Comparison of ENCODE assay signal across 10 cellular contexts in genomic region chr6:100281471-100281878, GRCh38.
DNase-seq lines count a peak whose midpoint lies in the region; ATAC-seq and TF ChIP-seq lines count a peak whose summit lies in the region.
"Had no signal": no experiment of that assay in that cellular context is flagged by ENCODE, and none has a peak within 500 bp of the region (broad histone marks: within the 10 kb centered on the region; RNA-seq: fewer than 3 reads in every experiment).

No MANE protein-coding gene starts in this region.

- H3K14ac ChIP-seq in IMR-90 (replicated peaks; ENCODE audit: low read depth, low read length): no peak overlapping the region

- no peak for DNase-seq in IMR-90
- no peak for DNase-seq in T-helper 2 cell treated with Interferon-gamma antibody and Interleukin-4, amounts not matched to agents 5 μg/mL and 100 μg/mL, for 36 hours (ENCODE audit: low spot score)
- DNase-seq in iPS DF 6.9 (ENCODE audit: low read depth, low spot score): no peak
- DNase-seq in skeletal muscle cell (ENCODE audit: low read depth): no peak
- DNase-seq in NCI-H1694 treated with DMSO at 0.1 percent for 48 hours (lab: John Stamatoyannopoulos, UW): no peak
- no peak for DNase-seq in GM19238 (ENCODE audit: insufficient read length, low spot score)
- DNase-seq in activated gamma-delta T cell treated with Interleukin-2 at 50 U/mL for 16 hours: no peak
- no peak for DNase-seq in COLO668 (lab: John Stamatoyannopoulos, UW; ENCODE audit: unreplicated experiment)
- DNase-seq: GF-D8, SIG-M5 had no signal

- in situ Hi-C loops in IMR-90 (cut with MboI; ENCODE audit: low sequenced_read_pairs): no loop called here

- peak overlapping the region; percentile 18; the same call in 1 of the 3 replicates for H2BK15ac ChIP-seq in IMR-90 (ENCODE audit: low read depth, low read length)

- peak overlapping the region; percentile 9; the same call in 1 of the 2 replicates for H3K9ac ChIP-seq in IMR-90 (ENCODE audit: low read depth, low read length)

- peak overlapping the region; percentile 37; the same call in 1 of the 2 replicates for H3K23ac ChIP-seq in IMR-90 (ENCODE audit: low read depth, low read length)

- no peak overlapping the region for H3K27ac Mint-ChIP-seq in T-helper 2 cell treated with Interferon-gamma antibody and Interleukin-4, amounts not matched to agents 5 μg/mL and 100 μg/mL, for 36 hours

- no peaks in the 10 kb centered on the region for H3K9me3 ChIP-seq in IMR-90 (ENCODE audit: control insufficient read depth, insufficient read depth, low read length)
- H3K9me3 ChIP-seq in iPS DF 6.9 (ENCODE audit: control insufficient read depth, insufficient read depth, low read length): no peaks in the 10 kb centered on the region

- no peak overlapping the region for H2BK5ac ChIP-seq in IMR-90 (ENCODE audit: low read depth, low read length, poor library complexity, severe bottlenecking)

- peak overlapping the region; percentile 10; the same call in 1 of the 2 replicates for H3K56ac ChIP-seq in IMR-90 (ENCODE audit: extremely low read depth, insufficient read depth, low read length)

- no peaks in the 10 kb centered on the region for H3K9me3 Mint-ChIP-seq in T-helper 2 cell treated with Interferon-gamma antibody and Interleukin-4, amounts not matched to agents 5 μg/mL and 100 μg/mL, for 36 hours

- TF ChIP-seq CTCF in IMR-90 (conservative IDR thresholded peaks at IDR 0.05; ENCODE audit: low read depth, low read length): no peak

- H3K27me3 ChIP-seq in IMR-90 (ENCODE audit: control insufficient read depth, insufficient read depth, low read length): no peaks in the 10 kb centered on the region
- no peaks in the 10 kb centered on the region for H3K27me3 ChIP-seq in iPS DF 6.9 (ENCODE audit: control insufficient read depth, insufficient read depth, low read length)

- peaks cover 18% of the 10 kb centered on the region for H3K27me3 Mint-ChIP-seq in T-helper 2 cell treated with Interferon-gamma antibody and Interleukin-4, amounts not matched to agents 5 μg/mL and 100 μg/mL, for 36 hours (ENCODE audit: low read depth)

- POLR2A ChIA-PET in IMR-90 (lab: Charles Lee; ENCODE audit: unreplicated experiment): no interaction called here

- peak overlapping the region; percentile 33 for H3K4ac ChIP-seq in IMR-90 (ENCODE audit: low read depth, low read length)

- H3K27ac ChIP-seq in IMR-90 (ENCODE audit: insufficient read depth, low read length) (no peak overlapping the region), iPS DF 6.9 (ENCODE audit: low read length) (no peak overlapping the region)

- ATAC-seq in IMR-90 (ENCODE audit: low read depth): peak; percentile 67

- no peak overlapping the region for H3K18ac ChIP-seq in IMR-90 (ENCODE audit: low read depth, low read length)

- peak overlapping the region; percentile 48; the same call in 1 of the 2 replicates for H3K4me2 ChIP-seq in IMR-90 (ENCODE audit: low read depth, low read length)

- peaks cover 2% of the 10 kb centered on the region for H3K4me1 Mint-ChIP-seq in T-helper 2 cell treated with Interferon-gamma antibody and Interleukin-4, amounts not matched to agents 5 μg/mL and 100 μg/mL, for 36 hours (ENCODE audit: low read depth)

- peak overlapping the region; percentile 6 to 80; a peak in 3 of 4 replicates for H4K8ac ChIP-seq in IMR-90 (ENCODE audit: low read depth in 2 of 2, low read length in 2 of 2)

- dilution Hi-C loops in IMR-90 (cut with HindIII; ENCODE audit: low sequenced_read_pairs, unreplicated experiment): no loop called here

- H2AK9ac ChIP-seq in IMR-90 (replicated peaks; ENCODE audit: low read depth, low read length, poor library complexity): peak overlapping the region; percentile 73

- WGBS in IMR-90 (ENCODE audit: extremely low coverage in 2 of 2, insufficient read length in 1 of 2), 2 experiments: 0% methylated on average over 1 of the region's 17 CpGs; no CpG with 5 or more reads in 1 of the 2 experiments
- no CpG with 5 or more reads among the region's 17 CpGs for WGBS in iPS DF 6.9 (ENCODE audit: insufficient coverage, insufficient read length)

- H3K36me3 ChIP-seq in IMR-90 (ENCODE audit: control insufficient read depth, insufficient read depth, low read length): no peaks in the 10 kb centered on the region
- H3K36me3 ChIP-seq in iPS DF 6.9 (ENCODE audit: control insufficient read depth, insufficient read depth, low read length): no peaks in the 10 kb centered on the region

- peak overlapping the region; percentile 91 for H2AFZ ChIP-seq in IMR-90 (replicated peaks; ENCODE audit: low read length, poor library complexity)

- TF ChIP-seq POLR2A in IMR-90 (IDR thresholded peaks at IDR 0.05; ENCODE audit: low read depth, low read length): no peak

- CTCF ChIA-PET in IMR-90 (lab: Yijun Ruan, JAX): no interaction called here

- H3K4me3 ChIP-seq in IMR-90 (ENCODE audit: insufficient read depth, low read depth, low read length) (no peak overlapping the region; the same call in 1 of the 2 replicates), iPS DF 6.9 (ENCODE audit: low read length) (peak overlapping the region; percentile 9; the same call in 1 of the 2 replicates), skeletal muscle cell (ENCODE audit: low read depth, low read length) (peak overlapping the region; percentile 30)

- peak overlapping the region; percentile 56 for H2BK120ac ChIP-seq in IMR-90 (ENCODE audit: low read depth, low read length)

- BruUV-seq in IMR-90 (replicated peaks; lab: Mats Ljungman, UMichigan): no TSS peak

- H4K91ac ChIP-seq in IMR-90 (ENCODE audit: insufficient read depth, low read depth, low read length): 0 out of 2 replicates have a peak overlapping the region, but pooled peaks have one; percentile 28

- TF ChIP-seq RAD21 in IMR-90 (IDR thresholded peaks at IDR 0.05; ENCODE audit: low read length): no peak

- intact Hi-C loops in IMR-90 (cut with micrococcal nuclease): no loop called here

- no peaks in the 10 kb centered on the region for H4K20me1 ChIP-seq in IMR-90 (ENCODE audit: insufficient read depth, low read length)

- H3K79me1 ChIP-seq in IMR-90 (ENCODE audit: low read depth in 1 of 2, low read length in 2 of 2): no peaks in the 10 kb centered on the region

- H3K4me3 Mint-ChIP-seq in T-helper 2 cell treated with Interferon-gamma antibody and Interleukin-4, amounts not matched to agents 5 μg/mL and 100 μg/mL, for 36 hours: peak overlapping the region; percentile 19

- no peaks in the 10 kb centered on the region; the same call in 1 of the 2 replicates for H3K4me1 ChIP-seq in IMR-90 (ENCODE audit: control insufficient read depth, insufficient read depth, low read length)
- peaks cover 1% of the 10 kb centered on the region; the same call in 1 of the 2 replicates for H3K4me1 ChIP-seq in iPS DF 6.9 (ENCODE audit: control insufficient read depth, insufficient read depth, low read length)

- no peak overlapping the region for H4K5ac ChIP-seq in IMR-90 (ENCODE audit: low read depth, low read length)

- 0 out of 2 replicates have a peak overlapping the region, but pooled peaks have one; percentile 6 for H2AK5ac ChIP-seq in IMR-90 (ENCODE audit: low read depth, low read length)

- H3K36me3 Mint-ChIP-seq in T-helper 2 cell treated with Interferon-gamma antibody and Interleukin-4, amounts not matched to agents 5 μg/mL and 100 μg/mL, for 36 hours (ENCODE audit: low read depth): no peaks in the 10 kb centered on the region

- 0 out of 2 replicates have a peak, but pooled peaks cover 2% of the 10 kb centered on the region for H3K9me1 ChIP-seq in IMR-90 (ENCODE audit: insufficient read depth, low read length)

- peak overlapping the region; percentile 61 for H2BK20ac ChIP-seq in IMR-90 (ENCODE audit: low read depth, low read length)

TF ChIP-seq in IMR-90, 13 proteins besides CTCF, POLR2A, EP300 and RAD21:
- TF ChIP-seq CEBPB (IDR thresholded peaks at IDR 0.05; ENCODE audit: low read depth, low read length) (no peak), MXI1 (IDR thresholded peaks at IDR 0.05; ENCODE audit: borderline replicate concordance, low read depth, low read length) (no peak), MAZ (IDR thresholded peaks at IDR 0.05; ENCODE audit: borderline replicate concordance, low read depth, low read length) (no peak), CHD1 (IDR thresholded peaks at IDR 0.05; ENCODE audit: low read depth, low read length) (no peak), RFX5 (IDR thresholded peaks at IDR 0.05; ENCODE audit: low read depth, low read length) (no peak), MAFK (IDR thresholded peaks at IDR 0.05; ENCODE audit: low read depth, low read length) (no peak), FOS (IDR thresholded peaks at IDR 0.05; ENCODE audit: low read depth, low read length) (no peak)
- TF ChIP-seq, protein P1, sequence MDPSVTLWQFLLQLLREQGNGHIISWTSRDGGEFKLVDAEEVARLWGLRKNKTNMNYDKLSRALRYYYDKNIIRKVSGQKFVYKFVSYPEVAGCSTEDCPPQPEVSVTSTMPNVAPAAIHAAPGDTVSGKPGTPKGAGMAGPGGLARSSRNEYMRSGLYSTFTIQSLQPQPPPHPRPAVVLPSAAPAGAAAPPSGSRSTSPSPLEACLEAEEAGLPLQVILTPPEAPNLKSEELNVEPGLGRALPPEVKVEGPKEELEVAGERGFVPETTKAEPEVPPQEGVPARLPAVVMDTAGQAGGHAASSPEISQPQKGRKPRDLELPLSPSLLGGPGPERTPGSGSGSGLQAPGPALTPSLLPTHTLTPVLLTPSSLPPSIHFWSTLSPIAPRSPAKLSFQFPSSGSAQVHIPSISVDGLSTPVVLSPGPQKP (IDR thresholded peaks at IDR 0.05; ENCODE audit: borderline replicate concordance, low read depth, low read length): no peak
